In genomic region chr6:154917941-154918340, GRCh38 we compare ENCODE assay signal across 26 cellular contexts.
A peak's percentile ranks its signal among the peaks of the same experiment; 100 is the strongest.
DNase-seq lines count a peak whose midpoint lies in the region; ATAC-seq, FAIRE-seq and TF ChIP-seq lines count a peak whose summit lies in the region.
"Had no signal": no experiment of that assay in that cellular context is flagged by ENCODE, and none has a peak within 500 bp of the region (broad histone marks: within the 10 kb centered on the region; RNA-seq: fewer than 3 reads in every experiment).

No MANE protein-coding gene starts in this region.

- no peaks in the 10 kb centered on the region for H3K36me3 ChIP-seq in endothelial cell of umbilical vein (ENCODE audit: control insufficient read depth in 2 of 2, extremely low read depth in 1 of 2, insufficient read depth in 2 of 2, low read length in 2 of 2)
- no peaks in the 10 kb centered on the region for H3K36me3 ChIP-seq in sigmoid colon
- H3K36me3 ChIP-seq: BE2C; BLaER1 treated with 17β-estradiol and CSF1 and Interleukin-3, amounts not matched to agents 10 nM and 100 nM; HAP-1 had no signal

- H3K4me3 Mint-ChIP-seq in WTC11, result no peak overlapping the region
- H3K4me3 Mint-ChIP-seq in nephron progenitor cell, result no peak overlapping the region
- H3K4me3 Mint-ChIP-seq: CD14-positive monocyte; CD4-positive, alpha-beta memory T cell; HFFc6 had no signal

- no peaks in the 10 kb centered on the region for H3K27me3 ChIP-seq in endothelial cell of umbilical vein (ENCODE audit: control insufficient read depth in 2 of 2, insufficient read depth in 2 of 2, low read length in 2 of 2)
- no peaks in the 10 kb centered on the region for H3K27me3 ChIP-seq in sigmoid colon
- H3K27me3 ChIP-seq: BE2C; BLaER1 treated with 17β-estradiol and CSF1 and Interleukin-3, amounts not matched to agents 10 nM and 100 nM had no signal

- H3K9me3 ChIP-seq in endothelial cell of umbilical vein (replicated peaks; ENCODE audit: control insufficient read depth, insufficient read depth, low read length) (no peaks in the 10 kb centered on the region), sigmoid colon (no peaks in the 10 kb centered on the region)
- H3K9me3 ChIP-seq: A549; BE2C; BLaER1 treated with 17β-estradiol and CSF1 and Interleukin-3, amounts not matched to agents 10 nM and 100 nM; HAP-1 had no signal

- no peak overlapping the region for H3K4me2 ChIP-seq in endothelial cell of umbilical vein (ENCODE audit: insufficient read depth, low read length)
- H3K4me2 ChIP-seq: A549; BLaER1 treated with 17β-estradiol and CSF1 and Interleukin-3, amounts not matched to agents 10 nM and 100 nM had no signal

- H3K4me3 ChIP-seq in endothelial cell of umbilical vein (replicated peaks in 1 of 3; ENCODE audit: insufficient read depth in 1 of 3, low read depth in 1 of 3, low read length in 3 of 3), result no peak overlapping the region
- no peak overlapping the region for H3K4me3 ChIP-seq in sigmoid colon
- H3K4me3 ChIP-seq: A549; BLaER1 treated with 17β-estradiol and CSF1 and Interleukin-3, amounts not matched to agents 10 nM and 100 nM; HAP-1 had no signal

- CTCF ChIA-PET in WTC11 (lab: Charles Lee), result interaction anchor here (1.0 to 2.2 kb wide), 2 partner anchors 10 to 242 kb away, joined by 3 to 11 read pairs; no protein-coding TSS in a partner anchor
- CTCF ChIA-PET in endothelial cell of umbilical vein (lab: Charles Lee), result interaction anchor here (1.9 to 4.8 kb wide), 2 partner anchors 10 to 50 kb away, joined by 5 to 24 read pairs; no protein-coding TSS in a partner anchor

- H3K36me3 Mint-ChIP-seq in WTC11, result no peaks in the 10 kb centered on the region
- H3K36me3 Mint-ChIP-seq in nephron progenitor cell (ENCODE audit: low read depth), result peaks cover 4% of the 10 kb centered on the region
- H3K36me3 Mint-ChIP-seq: CD4-positive, alpha-beta memory T cell had no signal

- BruUV-seq in endothelial cell of umbilical vein (replicated peaks; lab: Mats Ljungman, UMichigan), result no TSS peak

- H4K20me1 ChIP-seq in endothelial cell of umbilical vein (replicated peaks; ENCODE audit: control insufficient read depth, extremely low read depth, insufficient read depth, low read length), result no peaks in the 10 kb centered on the region
- H4K20me1 ChIP-seq: BLaER1 treated with 17β-estradiol and CSF1 and Interleukin-3, amounts not matched to agents 10 nM and 100 nM had no signal

- ATAC-seq in WTC11 (no peak), omental fat pad (ENCODE audit: low FRiP score) (no peak)
- ATAC-seq: A549 had no signal

- TF ChIP-seq POLR2A in endothelial cell of umbilical vein (IDR thresholded peaks at IDR 0.05; ENCODE audit: low read depth, low read length) (no peak), sigmoid colon (IDR thresholded peaks at IDR 0.05) (no peak)

- H3K9ac ChIP-seq in endothelial cell of umbilical vein (replicated peaks; ENCODE audit: extremely low read depth, insufficient read depth, low read length), result no peak overlapping the region
- H3K9ac ChIP-seq: BLaER1 treated with 17β-estradiol and CSF1 and Interleukin-3, amounts not matched to agents 10 nM and 100 nM had no signal

- DNase-seq in WTC11 (ENCODE audit: low spot score) (no peak), endothelial cell of umbilical vein (ENCODE audit: low read depth, low spot score) (no peak), nephron progenitor cell (no peak), sigmoid colon (peak; percentile 18), NCI-H1436 (lab: John Stamatoyannopoulos, UW) (no peak), omental fat pad (ENCODE audit: low spot score) (no peak), globus pallidus (ENCODE audit: low spot score) (no peak)
- DNase-seq: 8988T; ACHN; AML-193; BE2C; Calu3; CD4-positive, alpha-beta memory T cell; COR-L47; DMS53; DMS79 treated with DMSO at 0.1 percent for 48 hours; GF-D8; GOT3; HFFc6 had no signal

- no peak for TF ChIP-seq EP300 in sigmoid colon (IDR thresholded peaks at IDR 0.05)

- H3K27me3 Mint-ChIP-seq in WTC11 (ENCODE audit: low read depth) (no peaks in the 10 kb centered on the region), nephron progenitor cell (ENCODE audit: low read depth, poor library complexity) (no peaks in the 10 kb centered on the region)
- H3K27me3 Mint-ChIP-seq: CD4-positive, alpha-beta memory T cell had no signal

- 72 to 91% methylated on average over 7 of the region's 7 CpGs for WGBS in sigmoid colon, 2 donors

- H3K27ac ChIP-seq in endothelial cell of umbilical vein (ENCODE audit: insufficient read depth, low read depth, low read length) (no peak overlapping the region), sigmoid colon (no peak overlapping the region)
- H3K27ac ChIP-seq: A549; BLaER1 treated with 17β-estradiol and CSF1 and Interleukin-3, amounts not matched to agents 10 nM and 100 nM had no signal

- no peaks in the 10 kb centered on the region for H3K9me3 Mint-ChIP-seq in WTC11
- H3K9me3 Mint-ChIP-seq in nephron progenitor cell, result no peaks in the 10 kb centered on the region
- H3K9me3 Mint-ChIP-seq: CD4-positive, alpha-beta memory T cell; HFFc6 had no signal

- peaks cover 18% of the 10 kb centered on the region for H3K4me1 ChIP-seq in endothelial cell of umbilical vein (ENCODE audit: control insufficient read depth, extremely low read depth, insufficient read depth, low read length)
- H3K4me1 ChIP-seq in sigmoid colon, result no peaks in the 10 kb centered on the region
- H3K4me1 ChIP-seq: A549, HAP-1 had no signal

- H3K9me1 ChIP-seq in endothelial cell of umbilical vein (replicated peaks; ENCODE audit: control insufficient read depth, extremely low read depth, insufficient read depth, low read length), result no peaks in the 10 kb centered on the region

- peak overlapping the region; percentile 6; the same call in 1 of the 2 replicates for H3K27ac Mint-ChIP-seq in WTC11
- peak overlapping the region; percentile 88 for H3K27ac Mint-ChIP-seq in nephron progenitor cell
- H3K27ac Mint-ChIP-seq: CD14-positive monocyte; CD4-positive, alpha-beta memory T cell; HFFc6 had no signal

- no peak for TF ChIP-seq CTCF in WTC11 (IDR thresholded peaks at IDR 0.05)
- TF ChIP-seq CTCF in endothelial cell of umbilical vein (IDR thresholded peaks at IDR 0.05; ENCODE audit: extremely low read depth in 1 of 2, insufficient read depth in 1 of 2, low read depth in 1 of 2, low read length in 2 of 2), result no peak
- no peak for TF ChIP-seq CTCF in nephron progenitor cell (IDR thresholded peaks at IDR 0.05)
- TF ChIP-seq CTCF in sigmoid colon (IDR thresholded peaks at IDR 0.05), result no peak
- TF ChIP-seq CTCF in omental fat pad (IDR thresholded peaks at IDR 0.05), result no peak

- no peaks in the 10 kb centered on the region for H3K79me2 ChIP-seq in endothelial cell of umbilical vein (ENCODE audit: control insufficient read depth, insufficient read depth, low read length)

- H2AFZ ChIP-seq in endothelial cell of umbilical vein (ENCODE audit: low read depth, low read length), result no peak overlapping the region

- peaks cover 2% of the 10 kb centered on the region for H3K4me1 Mint-ChIP-seq in WTC11
- H3K4me1 Mint-ChIP-seq in nephron progenitor cell, result peaks cover 9% of the 10 kb centered on the region

- POLR2A ChIA-PET in WTC11 (lab: Charles Lee) (no interaction called here), endothelial cell of umbilical vein (lab: Charles Lee) (no interaction called here)

- intact Hi-C loops in endothelial cell of umbilical vein (cut with micrococcal nuclease), result no loop called here
- intact Hi-C loops in sigmoid colon (cut with DNase I), result no loop called here

- peak; percentile 44 for FAIRE-seq in endothelial cell of umbilical vein (lab: Jason Lieb, UNC)
- FAIRE-seq: A549, GM12891, GM18507, H54 had no signal

- dilution Hi-C loops in endothelial cell of umbilical vein (cut with MboI; ENCODE audit: extremely low pct_ligation_motif_present, low sequenced_read_pairs), result no loop called here

TF ChIP-seq in WTC11, 78 proteins besides CTCF, POLR2A, EP300 and RAD21 (continues in another document):
- TF ChIP-seq ATF2 (CRISPR knock-in tag; IDR thresholded peaks at IDR 0.05; ENCODE audit: borderline replicate concordance, low read depth) (no peak), FOXJ3 (CRISPR knock-in tag; IDR thresholded peaks at IDR 0.05; ENCODE audit: borderline replicate concordance) (no peak), ATF1 (CRISPR knock-in tag; IDR thresholded peaks at IDR 0.05) (no peak)

TF ChIP-seq in endothelial cell of umbilical vein, 7 proteins besides CTCF, POLR2A, EP300 and RAD21:
- no peak for TF ChIP-seq JUN (IDR thresholded peaks at IDR 0.05; ENCODE audit: borderline replicate concordance, insufficient read depth, insufficient read length, low read depth)
- TF ChIP-seq GATA2 (IDR thresholded peaks at IDR 0.05; ENCODE audit: insufficient read depth, insufficient read length, low read depth, low read length), result no peak
- no peak for TF ChIP-seq POLR2AphosphoS5 (IDR thresholded peaks at IDR 0.05; ENCODE audit: insufficient read depth, low read depth, low read length)
- no peak for TF ChIP-seq FOS (IDR thresholded peaks at IDR 0.05; ENCODE audit: borderline replicate concordance, insufficient read depth, low read length)
- no peak for TF ChIP-seq MYC (IDR thresholded peaks at IDR 0.05; ENCODE audit: low read depth, low read length)
- no peak for TF ChIP-seq MAX (IDR thresholded peaks at IDR 0.05; ENCODE audit: insufficient read depth, insufficient read length)
- no peak for TF ChIP-seq EZH2 (IDR thresholded peaks at IDR 0.05; ENCODE audit: borderline replicate concordance, low read depth, low read length, severe bottlenecking)
